20 cellular contexts compared by ENCODE assay signal in the genomic region with DNA sequence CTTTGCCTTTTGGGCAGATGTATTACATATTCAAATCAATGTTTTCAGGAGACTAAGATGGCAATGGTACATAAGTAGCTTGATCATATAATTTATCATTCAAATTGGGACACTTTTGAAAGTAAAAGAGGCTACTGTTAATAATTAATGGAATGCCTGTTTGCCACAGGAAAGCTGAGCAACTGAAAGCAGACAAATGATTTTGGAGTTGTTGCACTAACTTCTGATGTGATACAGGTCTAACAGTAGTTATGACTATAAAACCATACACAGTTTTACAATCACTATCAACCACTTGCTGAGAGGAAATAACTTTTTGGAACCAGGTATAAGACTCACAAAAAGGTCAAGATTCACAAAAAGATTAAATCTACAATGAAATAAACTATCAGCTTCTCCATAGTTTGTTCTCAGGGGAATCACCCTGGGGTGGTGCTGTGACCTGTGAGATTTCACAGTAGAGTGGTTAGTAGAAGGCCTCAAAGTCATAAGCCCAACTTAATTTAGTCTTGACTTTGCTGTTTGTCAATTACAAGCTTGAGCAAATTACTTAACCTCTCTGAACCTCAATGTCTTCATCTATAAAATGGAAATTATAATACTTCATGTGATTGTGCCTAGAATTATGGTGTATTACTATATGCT. TPM values are rescaled to one million over a fixed set of nuclear protein-coding genes. Genes with fewer than 3 reads are reported as not detected.
DNase-seq lines count a peak whose midpoint lies in the region; ATAC-seq and TF ChIP-seq lines count a peak whose summit lies in the region.
"Had no signal": no experiment of that assay in that cellular context is flagged by ENCODE, and none has a peak within 500 bp of the region (broad histone marks: within the 10 kb centered on the region; RNA-seq: fewer than 3 reads in every experiment).

No MANE protein-coding gene starts in this region.

- no peaks in the 10 kb centered on the region for H4K20me1 ChIP-seq in smooth muscle cell (ENCODE audit: low read depth)

- H3K27me3 ChIP-seq in smooth muscle cell (ENCODE audit: low read depth) = no peaks in the 10 kb centered on the region
- H3K27me3 ChIP-seq: heart right ventricle, uterus had no signal

- H3K4me3 ChIP-seq in smooth muscle cell = no peak overlapping the region
- H3K4me3 ChIP-seq: HAP-1, heart right ventricle, lung, uterus had no signal

- H3K4me2 ChIP-seq in smooth muscle cell = no peak overlapping the region

- no peaks in the 10 kb centered on the region for H3K36me3 ChIP-seq in smooth muscle cell (ENCODE audit: low read depth)
- H3K36me3 ChIP-seq: HAP-1, heart right ventricle, uterus had no signal

- no peaks in the 10 kb centered on the region for H3F3A ChIP-seq in smooth muscle cell (ENCODE audit: low read depth)

- DNase-seq in left lobe of liver (ENCODE audit: low spot score) (no peak), smooth muscle cell (lab: John Stamatoyannopoulos, UW; ENCODE audit: unreplicated experiment) (no peak), HPDE6-E6E7 (ENCODE audit: extremely low spot score) (no peak)
- no peak for DNase-seq in NK-92 treated with Interleukin-12 subunit alpha and Interleukin-12 subunit beta, amount 100 ng/mL, for 24 hours (lab: John Stamatoyannopoulos, UW)
- DNase-seq: activated CD4-positive, alpha-beta memory T cell treated with anti-CD3 and anti-CD28 coated beads for 36 hours; activated T-cell treated with anti-CD3 and anti-CD28 coated beads, Interleukin-2, amount 50 U/mL, for 4 hours; DND-41; heart right ventricle; immature natural killer cell; KBM-7; NCI-H1048; NCI-H2081 treated with DMSO at 0.1 percent for 48 hours; stimulated activated CD4-positive, alpha-beta T cell treated with anti-CD3 and anti-CD28 coated beads, Interleukin-2, amount 100 ng/mL, for 48 hours; uterus had no signal

- no peak overlapping the region for H3K27ac ChIP-seq in smooth muscle cell (ENCODE audit: low read depth)
- H3K27ac ChIP-seq: heart right ventricle, uterus had no signal

- ATAC-seq in GM18511 (IDR thresholded peaks at IDR 0.05; ENCODE audit: unreplicated experiment) = peak; percentile 76
- ATAC-seq in GM21381 (IDR thresholded peaks at IDR 0.05; ENCODE audit: unreplicated experiment) = peak; percentile 67
- peak; percentile 67 for ATAC-seq in HG03108 (IDR thresholded peaks at IDR 0.05; ENCODE audit: unreplicated experiment)
- peak; percentile 63 for ATAC-seq in left lobe of liver
- no peak for ATAC-seq in GM21528 (IDR thresholded peaks at IDR 0.05; ENCODE audit: low FRiP score, unreplicated experiment)
- ATAC-seq: activated T-cell treated with anti-CD3 and anti-CD28 coated beads, Interleukin-2, amount 50 U/mL, for 4 hours; heart right ventricle had no signal

- no peak for TF ChIP-seq CTCF in smooth muscle cell (IDR thresholded peaks at IDR 0.05; ENCODE audit: borderline replicate concordance, insufficient read depth, poor library complexity, severe bottlenecking)

- no peak overlapping the region for H2AFZ ChIP-seq in smooth muscle cell (ENCODE audit: low read depth)

- no peaks in the 10 kb centered on the region for H3K4me1 ChIP-seq in smooth muscle cell (ENCODE audit: low read depth)
- H3K4me1 ChIP-seq: HAP-1, heart right ventricle, uterus had no signal

- no peaks in the 10 kb centered on the region for H3K9me3 ChIP-seq in smooth muscle cell (replicated peaks; ENCODE audit: low read depth)
- H3K9me3 ChIP-seq: HAP-1, heart right ventricle, uterus had no signal

- H3K79me2 ChIP-seq in smooth muscle cell (ENCODE audit: low read depth) = no peaks in the 10 kb centered on the region

- H3K9ac ChIP-seq in smooth muscle cell (ENCODE audit: low read depth) = no peak overlapping the region

RNA-seq across cellular contexts. Expression of a gene that starts 42.7 kb away (rescaled TPM):
- total RNA-seq in left lobe of liver (not detected), smooth muscle cell (not detected in 2 replicates)
- not detected in 2 replicates for polyA plus RNA-seq in smooth muscle cell
- total RNA-seq: heart right ventricle had no signal
- polyA plus RNA-seq: heart right ventricle, immature natural killer cell had no signal
